ENCODE assay signal across 16 cellular contexts in genomic region chr12:26062566-26062965, GRCh38.
DNase-seq lines count a peak whose midpoint lies in the region; ATAC-seq and TF ChIP-seq lines count a peak whose summit lies in the region.
"Had no signal": no experiment of that assay in that cellular context is flagged by ENCODE, and none has a peak within 500 bp of the region (broad histone marks: within the 10 kb centered on the region; RNA-seq: fewer than 3 reads in every experiment).

No MANE protein-coding gene starts in this region.

- H2BK15ac ChIP-seq in IMR-90 (ENCODE audit: low read depth, low read length) = no peak overlapping the region

- DNase-seq in AG09309 (ENCODE audit: low read depth) = peak; percentile 24
- DNase-seq in IMR-90 = peak; percentile 57
- DNase-seq in brain microvascular endothelial cell = peak; percentile 53
- DNase-seq in kidney glomerular epithelial cell (lab: John Stamatoyannopoulos, UW) = peak; percentile 61
- no peak for DNase-seq in NCI-H2107 (lab: John Stamatoyannopoulos, UW)
- no peak for DNase-seq in activated CD4-positive, alpha-beta T cell treated with anti-CD3 and anti-CD28 coated beads, Interleukin-2, amount 10 ng/mL, durations not matched to agents 24 days and 14 days
- no peak for DNase-seq in NOMO-1 treated with dmso at 0.1 percent for 144 hours (lab: John Stamatoyannopoulos, UW; ENCODE audit: unreplicated experiment)
- no peak for DNase-seq in activated CD4-positive, alpha-beta memory T cell treated with anti-CD3 and anti-CD28 coated beads for 36 hours
- DNase-seq: activated CD4-positive, alpha-beta memory T cell treated with anti-CD3 and anti-CD28 coated beads, Interleukin-2, amount 10 ng/mL, durations not matched to agents 7 days and 5 days; activated effector memory CD4-positive, alpha-beta T cell treated with Interleukin-2 at 50 U/mL for 16 hours; caudate nucleus; DMS79; midbrain; NCI-H446 treated with DMSO at 0.1 percent for 48 hours; ovary; upper lobe of right lung had no signal

- peaks cover 4% of the 10 kb centered on the region; the same call in 1 of the 2 replicates for H3K4me1 ChIP-seq in IMR-90 (ENCODE audit: control insufficient read depth, insufficient read depth, low read length)
- H3K4me1 ChIP-seq: upper lobe of right lung had no signal

- dilution Hi-C loops in IMR-90 (cut with HindIII; ENCODE audit: low sequenced_read_pairs, unreplicated experiment) = no loop called here

- H3K4me3 ChIP-seq in AG09309 (ENCODE audit: control insufficient read depth, low read depth, low read length) = no peak overlapping the region
- H3K4me3 ChIP-seq in IMR-90 (ENCODE audit: insufficient read depth, low read depth, low read length) = no peak overlapping the region
- H3K4me3 ChIP-seq in brain microvascular endothelial cell (ENCODE audit: low read depth, low read length) = no peak overlapping the region
- H3K4me3 ChIP-seq: ovary, upper lobe of right lung had no signal

- peak overlapping the region; percentile 24; the same call in 1 of the 2 replicates for H4K91ac ChIP-seq in IMR-90 (ENCODE audit: insufficient read depth, low read depth, low read length)

- H3K9me1 ChIP-seq in IMR-90 (ENCODE audit: insufficient read depth, low read length) = no peaks in the 10 kb centered on the region; the same call in 1 of the 2 replicates

- H3K4ac ChIP-seq in IMR-90 (ENCODE audit: low read depth, low read length) = no peak overlapping the region

- no peak overlapping the region for H2AFZ ChIP-seq in IMR-90 (replicated peaks; ENCODE audit: low read length, poor library complexity)

- no peaks in the 10 kb centered on the region for H3K9me3 ChIP-seq in IMR-90 (ENCODE audit: control insufficient read depth, insufficient read depth, low read length)
- H3K9me3 ChIP-seq: ovary, upper lobe of right lung had no signal

- H3K9me3 Mint-ChIP-seq in activated CD4-positive, alpha-beta T cell treated with anti-CD3 and anti-CD28 coated beads, Interleukin-2, amount 10 ng/mL, durations not matched to agents 24 days and 14 days = no peaks in the 10 kb centered on the region
- H3K9me3 Mint-ChIP-seq in activated CD4-positive, alpha-beta memory T cell treated with anti-CD3 and anti-CD28 coated beads for 36 hours = no peaks in the 10 kb centered on the region
- H3K9me3 Mint-ChIP-seq: activated CD4-positive, alpha-beta memory T cell treated with anti-CD3 and anti-CD28 coated beads, Interleukin-2, amount 10 ng/mL, durations not matched to agents 7 days and 5 days had no signal

- no peaks in the 10 kb centered on the region for H3K36me3 Mint-ChIP-seq in activated CD4-positive, alpha-beta T cell treated with anti-CD3 and anti-CD28 coated beads, Interleukin-2, amount 10 ng/mL, durations not matched to agents 24 days and 14 days (ENCODE audit: low read depth)
- no peaks in the 10 kb centered on the region for H3K36me3 Mint-ChIP-seq in activated CD4-positive, alpha-beta memory T cell treated with anti-CD3 and anti-CD28 coated beads for 36 hours

- ATAC-seq in IMR-90 (ENCODE audit: low read depth) = peak; percentile 63
- ATAC-seq: upper lobe of right lung had no signal

- no peak for TF ChIP-seq CTCF in AG09309 (IDR thresholded peaks at IDR 0.05; ENCODE audit: control insufficient read depth, insufficient read depth, low read depth, low read length, missing control alignments)
- no peak for TF ChIP-seq CTCF in IMR-90 (conservative IDR thresholded peaks at IDR 0.05; ENCODE audit: low read depth, low read length)
- TF ChIP-seq CTCF in brain microvascular endothelial cell (IDR thresholded peaks at IDR 0.05; ENCODE audit: low read depth, low read length, missing control alignments) = no peak

- peaks cover 24 to 44% of the 10 kb centered on the region in 2 experiments for H3K79me1 ChIP-seq in IMR-90 (ENCODE audit: low read depth in 1 of 2, low read length in 2 of 2)

- H3K27ac ChIP-seq in IMR-90 (ENCODE audit: insufficient read depth, low read length) (no peak overlapping the region), brain microvascular endothelial cell (no peak overlapping the region)
- H3K27ac ChIP-seq: ovary, upper lobe of right lung had no signal

- H2AK9ac ChIP-seq in IMR-90 (replicated peaks; ENCODE audit: low read depth, low read length, poor library complexity) = no peak overlapping the region

- in situ Hi-C loops in IMR-90 (cut with MboI; ENCODE audit: low sequenced_read_pairs) (no loop called here), brain microvascular endothelial cell (cut with HindIII; ENCODE audit: low pct_ligation_motif_present, low sequenced_read_pairs) (no loop called here)

- no peak overlapping the region for H2BK20ac ChIP-seq in IMR-90 (ENCODE audit: low read depth, low read length)

- H2BK120ac ChIP-seq in IMR-90 (ENCODE audit: low read depth, low read length) = no peak overlapping the region

- H3K4me3 Mint-ChIP-seq in activated CD4-positive, alpha-beta T cell treated with anti-CD3 and anti-CD28 coated beads, Interleukin-2, amount 10 ng/mL, durations not matched to agents 24 days and 14 days = no peak overlapping the region
- H3K4me3 Mint-ChIP-seq in activated CD4-positive, alpha-beta memory T cell treated with anti-CD3 and anti-CD28 coated beads for 36 hours = no peak overlapping the region
- H3K4me3 Mint-ChIP-seq: activated CD4-positive, alpha-beta memory T cell treated with anti-CD3 and anti-CD28 coated beads, Interleukin-2, amount 10 ng/mL, durations not matched to agents 7 days and 5 days had no signal

- no peak overlapping the region for H2AK5ac ChIP-seq in IMR-90 (ENCODE audit: low read depth, low read length)

- intact Hi-C loops in IMR-90 (cut with micrococcal nuclease) = no loop called here
- intact Hi-C loops in activated CD4-positive, alpha-beta T cell treated with anti-CD3 and anti-CD28 coated beads, Interleukin-2, amount 10 ng/mL, durations not matched to agents 24 days and 14 days (cut with micrococcal nuclease) = no loop called here
- intact Hi-C loops in activated CD4-positive, alpha-beta memory T cell treated with anti-CD3 and anti-CD28 coated beads for 36 hours (cut with micrococcal nuclease) = no loop called here

- H4K8ac ChIP-seq in IMR-90 (ENCODE audit: low read depth in 2 of 2, low read length in 2 of 2) = no peak overlapping the region

- TF ChIP-seq RAD21 in IMR-90 (IDR thresholded peaks at IDR 0.05; ENCODE audit: low read length) = no peak

- H3K14ac ChIP-seq in IMR-90 (replicated peaks; ENCODE audit: low read depth, low read length) = peak overlapping the region; percentile 61

- H3K27ac Mint-ChIP-seq in activated CD4-positive, alpha-beta T cell treated with anti-CD3 and anti-CD28 coated beads, Interleukin-2, amount 10 ng/mL, durations not matched to agents 24 days and 14 days = no peak overlapping the region
- no peak overlapping the region for H3K27ac Mint-ChIP-seq in activated CD4-positive, alpha-beta memory T cell treated with anti-CD3 and anti-CD28 coated beads for 36 hours
- H3K27ac Mint-ChIP-seq: activated CD4-positive, alpha-beta memory T cell treated with anti-CD3 and anti-CD28 coated beads, Interleukin-2, amount 10 ng/mL, durations not matched to agents 7 days and 5 days had no signal

- H4K20me1 ChIP-seq in IMR-90 (ENCODE audit: insufficient read depth, low read length) = no peaks in the 10 kb centered on the region

- H3K23ac ChIP-seq in IMR-90 (ENCODE audit: low read depth, low read length) = no peak overlapping the region

- POLR2A ChIA-PET in IMR-90 (lab: Charles Lee; ENCODE audit: unreplicated experiment) = no interaction called here
- POLR2A ChIA-PET in activated CD4-positive, alpha-beta memory T cell treated with anti-CD3 and anti-CD28 coated beads for 36 hours (lab: Charles Lee) = no interaction called here

- no peak overlapping the region for H3K9ac ChIP-seq in IMR-90 (ENCODE audit: low read depth, low read length)

- CTCF ChIA-PET in IMR-90 (lab: Yijun Ruan, JAX) = no interaction called here
- CTCF ChIA-PET in activated CD4-positive, alpha-beta memory T cell treated with anti-CD3 and anti-CD28 coated beads for 36 hours (lab: Charles Lee) = no interaction called here

- H3K4me2 ChIP-seq in IMR-90 (ENCODE audit: low read depth, low read length) = no peak overlapping the region

- BruUV-seq in IMR-90 (replicated peaks; lab: Mats Ljungman, UMichigan) = no TSS peak

- no peak overlapping the region for H4K5ac ChIP-seq in IMR-90 (ENCODE audit: low read depth, low read length)

- WGBS in IMR-90 (ENCODE audit: extremely low coverage in 2 of 2, insufficient read length in 1 of 2), 2 experiments = no CpG with 5 or more reads among the region's 4 CpGs

- H3K18ac ChIP-seq in IMR-90 (ENCODE audit: low read depth, low read length) = no peak overlapping the region

- peaks cover 19% of the 10 kb centered on the region for H3K27me3 Mint-ChIP-seq in activated CD4-positive, alpha-beta T cell treated with anti-CD3 and anti-CD28 coated beads, Interleukin-2, amount 10 ng/mL, durations not matched to agents 24 days and 14 days
- peaks cover 1% of the 10 kb centered on the region for H3K27me3 Mint-ChIP-seq in activated CD4-positive, alpha-beta memory T cell treated with anti-CD3 and anti-CD28 coated beads for 36 hours

- peaks cover 12% of the 10 kb centered on the region; the same call in 1 of the 2 replicates for H3K36me3 ChIP-seq in IMR-90 (ENCODE audit: control insufficient read depth, insufficient read depth, low read length)
- H3K36me3 ChIP-seq in brain microvascular endothelial cell (replicated peaks) = no peaks in the 10 kb centered on the region
- H3K36me3 ChIP-seq: ovary, upper lobe of right lung had no signal

- H3K27me3 ChIP-seq in IMR-90 (ENCODE audit: control insufficient read depth, insufficient read depth, low read length) = no peaks in the 10 kb centered on the region
- H3K27me3 ChIP-seq in brain microvascular endothelial cell (replicated peaks) = no peaks in the 10 kb centered on the region
- H3K27me3 ChIP-seq: ovary, upper lobe of right lung had no signal

- no peak for TF ChIP-seq POLR2A in IMR-90 (IDR thresholded peaks at IDR 0.05; ENCODE audit: low read depth, low read length)

- H3K56ac ChIP-seq in IMR-90 (ENCODE audit: extremely low read depth, insufficient read depth, low read length) = no peak overlapping the region

- peaks cover 2% of the 10 kb centered on the region for H3K4me1 Mint-ChIP-seq in activated CD4-positive, alpha-beta T cell treated with anti-CD3 and anti-CD28 coated beads, Interleukin-2, amount 10 ng/mL, durations not matched to agents 24 days and 14 days
- H3K4me1 Mint-ChIP-seq in activated CD4-positive, alpha-beta memory T cell treated with anti-CD3 and anti-CD28 coated beads for 36 hours (ENCODE audit: low read depth) = no peaks in the 10 kb centered on the region
- H3K4me1 Mint-ChIP-seq: activated CD4-positive, alpha-beta memory T cell treated with anti-CD3 and anti-CD28 coated beads, Interleukin-2, amount 10 ng/mL, durations not matched to agents 7 days and 5 days had no signal

- H2BK5ac ChIP-seq in IMR-90 (ENCODE audit: low read depth, low read length, poor library complexity, severe bottlenecking) = no peak overlapping the region

TF ChIP-seq in IMR-90, 13 proteins besides CTCF, POLR2A, EP300 and RAD21:
- TF ChIP-seq MXI1 (IDR thresholded peaks at IDR 0.05; ENCODE audit: borderline replicate concordance, low read depth, low read length) = no peak
- peak; percentile 88 for TF ChIP-seq MAFK (IDR thresholded peaks at IDR 0.05; ENCODE audit: low read depth, low read length)

Comparison
In these comparisons a context has a peak if more than half of its experiments do, and no peak if none do; other contexts are left out.
1. DNase-seq: peak in AG09309 (single experiment), IMR-90 (single experiment), brain microvascular endothelial cell (single experiment) and kidney glomerular epithelial cell (single experiment); none in NCI-H2107 (single experiment), activated CD4-positive, alpha-beta T cell treated with anti-CD3 and anti-CD28 coated beads, Interleukin-2, amount 10 ng/mL, durations not matched to agents 24 days and 14 days (single experiment), NOMO-1 treated with dmso at 0.1 percent for 144 hours (single experiment) and activated CD4-positive, alpha-beta memory T cell treated with anti-CD3 and anti-CD28 coated beads for 36 hours (single experiment).